In the genomic region with DNA sequence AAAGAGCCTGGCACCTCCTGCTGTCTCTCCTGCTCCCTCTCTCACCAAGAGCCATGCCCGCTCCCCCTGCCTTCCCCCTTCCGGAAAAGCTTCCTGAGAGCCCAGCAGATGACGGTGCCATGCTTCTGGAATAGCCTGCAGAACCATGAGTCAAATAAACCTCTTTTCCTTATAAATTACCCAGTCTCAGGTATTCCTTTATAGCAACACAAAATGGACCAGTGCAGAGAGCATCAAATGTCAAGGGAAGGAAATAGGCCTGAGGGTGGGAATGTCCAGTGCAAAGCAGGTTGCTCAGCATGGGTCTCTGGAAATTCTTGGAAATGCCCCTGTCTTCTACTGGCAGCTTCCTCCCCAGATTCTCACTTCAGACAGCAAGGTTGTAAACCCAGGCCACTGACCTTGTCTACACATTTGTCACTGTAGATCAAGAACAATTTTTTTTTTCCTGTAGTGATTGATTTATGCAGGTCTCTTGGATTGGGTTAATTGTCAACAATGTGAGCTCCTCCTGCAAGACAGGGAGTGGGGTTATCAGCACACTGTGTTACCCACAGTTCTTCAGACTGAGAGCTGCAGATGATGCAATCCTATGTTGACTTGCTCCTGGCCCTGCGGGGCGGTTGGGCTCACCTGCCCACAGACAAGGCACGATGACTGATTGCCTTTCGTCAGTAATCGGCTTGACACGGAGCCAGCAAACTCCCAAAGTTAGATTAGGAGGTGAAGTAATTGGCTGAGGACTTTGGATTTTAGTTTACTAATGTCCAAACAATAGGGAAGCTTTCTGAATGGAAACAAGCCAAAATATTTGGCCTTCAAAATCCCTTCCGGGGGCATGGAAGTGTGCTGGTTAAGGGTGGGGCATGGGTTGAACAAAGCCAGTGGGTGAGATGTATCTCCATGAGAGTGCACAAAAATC, we compare ENCODE assay signal across 1 cellular context.
TF ChIP-seq lines count a peak whose summit lies in the region.

No MANE protein-coding gene starts in this region.

TF ChIP-seq in HepG2, 621 proteins besides CTCF, POLR2A, EP300 and RAD21 (continued from another document and continues in another):
- TF ChIP-seq SOX6 (IDR thresholded peaks at IDR 0.05) (no peak), SOX6 (CRISPR knock-in tag; IDR thresholded peaks at IDR 0.05) (peak; percentile 99), ZNF605 (CRISPR knock-in tag; IDR thresholded peaks at IDR 0.05) (no peak), CCDC6 (CRISPR knock-in tag; IDR thresholded peaks at IDR 0.05) (0 out of 2 replicates have a peak, but pooled peaks have one; percentile 34), ZNF773 (CRISPR knock-in tag; IDR thresholded peaks at IDR 0.05; ENCODE audit: borderline replicate concordance) (no peak), SP140L (CRISPR knock-in tag; IDR thresholded peaks at IDR 0.05; ENCODE audit: borderline replicate concordance) (no peak), POLR2G (IDR thresholded peaks at IDR 0.05; ENCODE audit: low read depth, low read length) (no peak), ZNF746 (CRISPR knock-in tag; IDR thresholded peaks at IDR 0.05) (peak; percentile 71), ZNF501 (CRISPR knock-in tag; IDR thresholded peaks at IDR 0.05) (peak; percentile 27; the same call in 1 of the 2 replicates), ZNF251 (CRISPR knock-in tag; IDR thresholded peaks at IDR 0.05) (no peak), KMT2B (CRISPR knock-in tag; IDR thresholded peaks at IDR 0.05) (no peak), SNAPC2 (CRISPR knock-in tag; IDR thresholded peaks at IDR 0.05) (no peak), RFX1 (IDR thresholded peaks at IDR 0.05) (no peak), ZC3H13 (CRISPR knock-in tag; IDR thresholded peaks at IDR 0.05) (no peak), ZKSCAN5 (CRISPR knock-in tag; IDR thresholded peaks at IDR 0.05) (no peak), MEF2D (CRISPR knock-in tag; IDR thresholded peaks at IDR 0.05) (peak; percentile 52; the same call in 1 of the 2 replicates), ZKSCAN1 (IDR thresholded peaks at IDR 0.05; ENCODE audit: low read length) (no peak), ZNF292 (CRISPR knock-in tag; IDR thresholded peaks at IDR 0.05; ENCODE audit: borderline replicate concordance, low read depth) (peak; percentile 90; the same call in 1 of the 2 replicates), ZNF841 (CRISPR knock-in tag; IDR thresholded peaks at IDR 0.05; ENCODE audit: borderline replicate concordance) (no peak), ZNF788 (CRISPR knock-in tag; IDR thresholded peaks at IDR 0.05; ENCODE audit: borderline replicate concordance) (peak; percentile 76), ZNF382 (CRISPR knock-in tag; IDR thresholded peaks at IDR 0.05; ENCODE audit: borderline replicate concordance) (no peak), ZNF20 (CRISPR knock-in tag; IDR thresholded peaks at IDR 0.05) (no peak), HHEX (CRISPR knock-in tag; IDR thresholded peaks at IDR 0.05) (peak; percentile 62), SYNCRIP (IDR thresholded peaks at IDR 0.05; ENCODE audit: insufficient read depth, low read depth, low read length) (no peak)
- TF ChIP-seq, protein P1, sequence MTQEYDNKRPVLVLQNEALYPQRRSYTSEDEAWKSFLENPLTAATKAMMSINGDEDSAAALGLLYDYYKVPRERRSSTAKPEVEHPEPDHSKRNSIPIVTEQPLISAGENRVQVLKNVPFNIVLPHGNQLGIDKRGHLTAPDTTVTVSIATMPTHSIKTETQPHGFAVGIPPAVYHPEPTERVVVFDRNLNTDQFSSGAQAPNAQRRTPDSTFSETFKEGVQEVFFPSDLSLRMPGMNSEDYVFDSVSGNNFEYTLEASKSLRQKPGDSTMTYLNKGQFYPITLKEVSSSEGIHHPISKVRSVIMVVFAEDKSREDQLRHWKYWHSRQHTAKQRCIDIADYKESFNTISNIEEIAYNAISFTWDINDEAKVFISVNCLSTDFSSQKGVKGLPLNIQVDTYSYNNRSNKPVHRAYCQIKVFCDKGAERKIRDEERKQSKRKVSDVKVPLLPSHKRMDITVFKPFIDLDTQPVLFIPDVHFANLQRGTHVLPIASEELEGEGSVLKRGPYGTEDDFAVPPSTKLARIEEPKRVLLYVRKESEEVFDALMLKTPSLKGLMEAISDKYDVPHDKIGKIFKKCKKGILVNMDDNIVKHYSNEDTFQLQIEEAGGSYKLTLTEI (CRISPR knock-in tag; conservative IDR thresholded peaks at IDR 0.05), result no peak
- TF ChIP-seq, protein P2, sequence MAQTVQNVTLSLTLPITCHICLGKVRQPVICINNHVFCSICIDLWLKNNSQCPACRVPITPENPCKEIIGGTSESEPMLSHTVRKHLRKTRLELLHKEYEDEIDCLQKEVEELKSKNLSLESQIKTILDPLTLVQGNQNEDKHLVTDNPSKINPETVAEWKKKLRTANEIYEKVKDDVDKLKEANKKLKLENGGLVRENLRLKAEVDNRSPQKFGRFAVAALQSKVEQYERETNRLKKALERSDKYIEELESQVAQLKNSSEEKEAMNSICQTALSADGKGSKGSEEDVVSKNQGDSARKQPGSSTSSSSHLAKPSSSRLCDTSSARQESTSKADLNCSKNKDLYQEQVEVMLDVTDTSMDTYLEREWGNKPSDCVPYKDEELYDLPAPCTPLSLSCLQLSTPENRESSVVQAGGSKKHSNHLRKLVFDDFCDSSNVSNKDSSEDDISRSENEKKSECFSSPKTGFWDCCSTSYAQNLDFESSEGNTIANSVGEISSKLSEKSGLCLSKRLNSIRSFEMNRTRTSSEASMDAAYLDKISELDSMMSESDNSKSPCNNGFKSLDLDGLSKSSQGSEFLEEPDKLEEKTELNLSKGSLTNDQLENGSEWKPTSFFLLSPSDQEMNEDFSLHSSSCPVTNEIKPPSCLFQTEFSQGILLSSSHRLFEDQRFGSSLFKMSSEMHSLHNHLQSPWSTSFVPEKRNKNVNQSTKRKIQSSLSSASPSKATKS (CRISPR knock-in tag; IDR thresholded peaks at IDR 0.05), result no peak
- TF ChIP-seq, protein P3, sequence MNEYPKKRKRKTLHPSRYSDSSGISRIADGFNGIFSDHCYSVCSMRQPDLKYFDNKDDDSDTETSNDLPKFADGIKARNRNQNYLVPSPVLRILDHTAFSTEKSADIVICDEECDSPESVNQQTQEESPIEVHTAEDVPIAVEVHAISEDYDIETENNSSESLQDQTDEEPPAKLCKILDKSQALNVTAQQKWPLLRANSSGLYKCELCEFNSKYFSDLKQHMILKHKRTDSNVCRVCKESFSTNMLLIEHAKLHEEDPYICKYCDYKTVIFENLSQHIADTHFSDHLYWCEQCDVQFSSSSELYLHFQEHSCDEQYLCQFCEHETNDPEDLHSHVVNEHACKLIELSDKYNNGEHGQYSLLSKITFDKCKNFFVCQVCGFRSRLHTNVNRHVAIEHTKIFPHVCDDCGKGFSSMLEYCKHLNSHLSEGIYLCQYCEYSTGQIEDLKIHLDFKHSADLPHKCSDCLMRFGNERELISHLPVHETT (CRISPR knock-in tag; conservative IDR thresholded peaks at IDR 0.05), result no peak
- TF ChIP-seq, protein P4, sequence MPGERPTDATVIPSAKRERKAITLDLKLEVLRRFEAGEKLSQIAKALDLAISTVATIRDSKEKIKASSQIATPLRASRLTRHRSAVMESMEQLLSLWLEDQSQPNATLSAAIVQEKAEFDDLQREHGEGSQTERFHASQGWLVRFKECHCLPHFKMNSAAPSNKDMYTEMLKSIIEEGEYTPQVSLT (CRISPR knock-in tag; IDR thresholded peaks at IDR 0.05; ENCODE audit: borderline replicate concordance, low read depth), result no peak
- TF ChIP-seq, protein P5, sequence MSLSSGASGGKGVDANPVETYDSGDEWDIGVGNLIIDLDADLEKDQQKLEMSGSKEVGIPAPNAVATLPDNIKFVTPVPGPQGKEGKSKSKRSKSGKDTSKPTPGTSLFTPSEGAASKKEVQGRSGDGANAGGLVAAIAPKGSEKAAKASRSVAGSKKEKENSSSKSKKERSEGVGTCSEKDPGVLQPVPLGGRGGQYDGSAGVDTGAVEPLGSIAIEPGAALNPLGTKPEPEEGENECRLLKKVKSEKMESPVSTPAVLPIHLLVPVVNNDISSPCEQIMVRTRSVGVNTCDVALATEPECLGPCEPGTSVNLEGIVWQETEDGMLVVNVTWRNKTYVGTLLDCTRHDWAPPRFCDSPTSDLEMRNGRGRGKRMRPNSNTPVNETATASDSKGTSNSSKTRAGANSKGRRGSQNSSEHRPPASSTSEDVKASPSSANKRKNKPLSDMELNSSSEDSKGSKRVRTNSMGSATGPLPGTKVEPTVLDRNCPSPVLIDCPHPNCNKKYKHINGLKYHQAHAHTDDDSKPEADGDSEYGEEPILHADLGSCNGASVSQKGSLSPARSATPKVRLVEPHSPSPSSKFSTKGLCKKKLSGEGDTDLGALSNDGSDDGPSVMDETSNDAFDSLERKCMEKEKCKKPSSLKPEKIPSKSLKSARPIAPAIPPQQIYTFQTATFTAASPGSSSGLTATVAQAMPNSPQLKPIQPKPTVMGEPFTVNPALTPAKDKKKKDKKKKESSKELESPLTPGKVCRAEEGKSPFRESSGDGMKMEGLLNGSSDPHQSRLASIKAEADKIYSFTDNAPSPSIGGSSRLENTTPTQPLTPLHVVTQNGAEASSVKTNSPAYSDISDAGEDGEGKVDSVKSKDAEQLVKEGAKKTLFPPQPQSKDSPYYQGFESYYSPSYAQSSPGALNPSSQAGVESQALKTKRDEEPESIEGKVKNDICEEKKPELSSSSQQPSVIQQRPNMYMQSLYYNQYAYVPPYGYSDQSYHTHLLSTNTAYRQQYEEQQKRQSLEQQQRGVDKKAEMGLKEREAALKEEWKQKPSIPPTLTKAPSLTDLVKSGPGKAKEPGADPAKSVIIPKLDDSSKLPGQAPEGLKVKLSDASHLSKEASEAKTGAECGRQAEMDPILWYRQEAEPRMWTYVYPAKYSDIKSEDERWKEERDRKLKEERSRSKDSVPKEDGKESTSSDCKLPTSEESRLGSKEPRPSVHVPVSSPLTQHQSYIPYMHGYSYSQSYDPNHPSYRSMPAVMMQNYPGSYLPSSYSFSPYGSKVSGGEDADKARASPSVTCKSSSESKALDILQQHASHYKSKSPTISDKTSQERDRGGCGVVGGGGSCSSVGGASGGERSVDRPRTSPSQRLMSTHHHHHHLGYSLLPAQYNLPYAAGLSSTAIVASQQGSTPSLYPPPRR (CRISPR knock-in tag; IDR thresholded peaks at IDR 0.05; ENCODE audit: borderline replicate concordance), result peak; percentile 65; the same call in 1 of the 2 replicates
- TF ChIP-seq, protein P6, sequence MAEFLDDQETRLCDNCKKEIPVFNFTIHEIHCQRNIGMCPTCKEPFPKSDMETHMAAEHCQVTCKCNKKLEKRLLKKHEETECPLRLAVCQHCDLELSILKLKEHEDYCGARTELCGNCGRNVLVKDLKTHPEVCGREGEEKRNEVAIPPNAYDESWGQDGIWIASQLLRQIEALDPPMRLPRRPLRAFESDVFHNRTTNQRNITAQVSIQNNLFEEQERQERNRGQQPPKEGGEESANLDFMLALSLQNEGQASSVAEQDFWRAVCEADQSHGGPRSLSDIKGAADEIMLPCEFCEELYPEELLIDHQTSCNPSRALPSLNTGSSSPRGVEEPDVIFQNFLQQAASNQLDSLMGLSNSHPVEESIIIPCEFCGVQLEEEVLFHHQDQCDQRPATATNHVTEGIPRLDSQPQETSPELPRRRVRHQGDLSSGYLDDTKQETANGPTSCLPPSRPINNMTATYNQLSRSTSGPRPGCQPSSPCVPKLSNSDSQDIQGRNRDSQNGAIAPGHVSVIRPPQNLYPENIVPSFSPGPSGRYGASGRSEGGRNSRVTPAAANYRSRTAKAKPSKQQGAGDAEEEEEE (CRISPR knock-in tag; IDR thresholded peaks at IDR 0.05; ENCODE audit: borderline replicate concordance), result no peak
- TF ChIP-seq, protein P7, sequence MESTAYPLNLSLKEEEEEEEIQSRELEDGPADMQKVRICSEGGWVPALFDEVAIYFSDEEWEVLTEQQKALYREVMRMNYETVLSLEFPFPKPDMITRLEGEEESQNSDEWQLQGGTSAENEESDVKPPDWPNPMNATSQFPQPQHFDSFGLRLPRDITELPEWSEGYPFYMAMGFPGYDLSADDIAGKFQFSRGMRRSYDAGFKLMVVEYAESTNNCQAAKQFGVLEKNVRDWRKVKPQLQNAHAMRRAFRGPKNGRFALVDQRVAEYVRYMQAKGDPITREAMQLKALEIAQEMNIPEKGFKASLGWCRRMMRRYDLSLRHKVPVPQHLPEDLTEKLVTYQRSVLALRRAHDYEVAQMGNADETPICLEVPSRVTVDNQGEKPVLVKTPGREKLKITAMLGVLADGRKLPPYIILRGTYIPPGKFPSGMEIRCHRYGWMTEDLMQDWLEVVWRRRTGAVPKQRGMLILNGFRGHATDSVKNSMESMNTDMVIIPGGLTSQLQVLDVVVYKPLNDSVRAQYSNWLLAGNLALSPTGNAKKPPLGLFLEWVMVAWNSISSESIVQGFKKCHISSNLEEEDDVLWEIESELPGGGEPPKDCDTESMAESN (CRISPR knock-in tag; conservative IDR thresholded peaks at IDR 0.05), result peak; percentile 62; the same call in 1 of the 2 replicates
- TF ChIP-seq, protein P8, sequence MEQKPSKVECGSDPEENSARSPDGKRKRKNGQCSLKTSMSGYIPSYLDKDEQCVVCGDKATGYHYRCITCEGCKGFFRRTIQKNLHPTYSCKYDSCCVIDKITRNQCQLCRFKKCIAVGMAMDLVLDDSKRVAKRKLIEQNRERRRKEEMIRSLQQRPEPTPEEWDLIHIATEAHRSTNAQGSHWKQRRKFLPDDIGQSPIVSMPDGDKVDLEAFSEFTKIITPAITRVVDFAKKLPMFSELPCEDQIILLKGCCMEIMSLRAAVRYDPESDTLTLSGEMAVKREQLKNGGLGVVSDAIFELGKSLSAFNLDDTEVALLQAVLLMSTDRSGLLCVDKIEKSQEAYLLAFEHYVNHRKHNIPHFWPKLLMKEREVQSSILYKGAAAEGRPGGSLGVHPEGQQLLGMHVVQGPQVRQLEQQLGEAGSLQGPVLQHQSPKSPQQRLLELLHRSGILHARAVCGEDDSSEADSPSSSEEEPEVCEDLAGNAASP (CRISPR knock-in tag; IDR thresholded peaks at IDR 0.05; ENCODE audit: borderline replicate concordance), result peak; percentile 52
- TF ChIP-seq, protein P9, sequence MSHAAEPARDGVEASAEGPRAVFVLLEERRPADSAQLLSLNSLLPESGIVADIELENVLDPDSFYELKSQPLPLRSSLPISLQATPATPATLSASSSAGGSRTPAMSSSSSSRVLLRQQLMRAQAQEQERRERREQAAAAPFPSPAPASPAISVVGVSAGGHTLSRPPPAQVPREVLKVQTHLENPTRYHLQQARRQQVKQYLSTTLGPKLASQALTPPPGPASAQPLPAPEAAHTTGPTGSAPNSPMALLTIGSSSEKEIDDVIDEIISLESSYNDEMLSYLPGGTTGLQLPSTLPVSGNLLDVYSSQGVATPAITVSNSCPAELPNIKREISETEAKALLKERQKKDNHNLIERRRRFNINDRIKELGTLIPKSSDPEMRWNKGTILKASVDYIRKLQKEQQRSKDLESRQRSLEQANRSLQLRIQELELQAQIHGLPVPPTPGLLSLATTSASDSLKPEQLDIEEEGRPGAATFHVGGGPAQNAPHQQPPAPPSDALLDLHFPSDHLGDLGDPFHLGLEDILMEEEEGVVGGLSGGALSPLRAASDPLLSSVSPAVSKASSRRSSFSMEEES (CRISPR knock-in tag; IDR thresholded peaks at IDR 0.05), result no peak
